21 cellular contexts compared by ENCODE assay signal in the genomic region with DNA sequence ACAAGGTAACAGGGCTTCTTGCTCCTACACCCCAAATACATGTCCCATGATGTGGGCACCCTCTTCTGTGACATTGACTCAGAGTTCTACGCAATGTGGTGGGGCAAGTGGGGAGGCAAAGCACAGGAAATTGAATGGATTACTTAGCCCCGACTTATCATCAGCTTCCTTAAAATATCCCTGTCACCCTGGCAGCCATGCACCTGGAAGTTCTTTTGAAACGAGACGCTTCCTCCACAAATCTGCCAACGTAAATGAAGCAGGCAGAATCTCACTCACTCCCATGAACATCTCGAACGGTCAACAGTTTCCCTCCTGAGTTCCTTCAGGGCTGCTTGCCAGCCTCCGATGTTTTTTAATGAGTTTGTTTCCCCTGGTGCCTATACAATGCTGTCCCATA.
"Had no signal": no experiment of that assay in that cellular context is flagged by ENCODE, and none has a peak within 500 bp of the region (broad histone marks: within the 10 kb centered on the region; RNA-seq: fewer than 3 reads in every experiment).

No MANE protein-coding gene starts in this region.

- DNase-seq: activated T-cell treated with anti-CD3 and anti-CD28 coated beads, Interleukin-2, amount 50 U/mL, for 1 hour; central memory CD4-positive, alpha-beta T cell; dorsolateral prefrontal cortex; effector memory CD8-positive, alpha-beta T cell; esophagus squamous epithelium; gastrocnemius medialis; left colon; mesenchymal stem cell; naive B cell; occipital lobe; posterior cingulate gyrus; retina; sigmoid colon; stimulated activated CD4-positive, alpha-beta T cell treated with anti-CD3 and anti-CD28 coated beads, Interleukin-15, amount 100 ng/mL, for 24 hours; stimulated activated CD4-positive, alpha-beta T cell treated with anti-CD3 and anti-CD28 coated beads, Interleukin-2, amount 100 ng/mL, for 48 hours; stimulated activated CD8-positive, alpha-beta memory T cell treated with anti-CD3 and anti-CD28 coated beads, Interleukin-4, amount 100 ng/mL, for 48 hours; stimulated activated naive B cell treated with anti-CD40 and anti-IgM and Interleukin-4, amounts not matched to agents 10 μg/mL and 1 μg/mL and 100 μg/mL, for 72 hours; T-helper 9 cell; transverse colon had no signal

- ATAC-seq: activated naive CD4-positive, alpha-beta T cell treated with anti-CD3 and anti-CD28 coated beads, Interleukin-2, amount 50 U/mL, for 72 hours; effector memory CD8-positive, alpha-beta T cell; gastrocnemius medialis; left colon; stimulated activated naive B cell treated with anti-CD40 and anti-IgM and Interleukin-4, amounts not matched to agents 10 μg/mL and 1 μg/mL and 100 μg/mL, for 72 hours; WTC11 had no signal
